8 cellular contexts compared by ENCODE assay signal in the genomic region with DNA sequence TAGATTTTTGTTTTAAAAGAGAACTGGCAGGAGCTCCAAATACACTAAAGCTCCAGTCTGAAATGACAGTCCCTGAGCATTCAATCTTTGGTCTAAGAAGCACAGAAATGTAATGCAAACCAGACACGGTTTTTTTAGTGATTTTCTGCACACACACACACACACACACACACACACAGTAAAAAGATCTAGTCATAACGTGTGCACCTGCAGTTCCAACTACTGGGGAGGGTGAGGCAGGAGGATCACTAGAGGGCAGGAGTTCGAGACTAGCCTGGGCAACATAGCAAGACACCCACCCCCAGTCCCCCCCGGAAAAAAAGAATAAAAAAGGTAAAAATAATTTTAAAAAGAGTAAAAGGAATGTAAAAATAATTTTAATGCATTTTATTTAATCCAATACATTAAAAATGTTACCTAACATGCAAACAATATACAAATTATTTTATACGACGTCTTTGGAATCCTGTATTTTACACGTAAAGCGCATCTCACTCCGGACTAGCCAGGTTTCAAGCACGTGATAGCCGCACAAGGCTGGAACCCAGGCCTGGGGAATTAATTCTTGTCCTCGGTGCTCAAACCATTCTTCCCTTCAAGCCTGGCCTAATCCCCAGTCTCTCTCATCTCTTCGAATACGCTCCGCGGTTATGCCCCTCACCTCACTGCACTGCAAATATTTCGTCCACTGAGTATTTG. TPM values are rescaled to one million over a fixed set of nuclear protein-coding genes. Genes with fewer than 3 reads are reported as not detected.
DNase-seq lines count a peak whose midpoint lies in the region; ATAC-seq and TF ChIP-seq lines count a peak whose summit lies in the region.

No MANE protein-coding gene starts in this region.

- ATAC-seq in GM21360 (IDR thresholded peaks at IDR 0.05; ENCODE audit: unreplicated experiment): no peak

- no peaks in the 10 kb centered on the region for H3K36me3 ChIP-seq in tibial artery

- peak overlapping the region; percentile 99 for H3K4me3 Mint-ChIP-seq in activated naive CD4-positive, alpha-beta T cell treated with anti-CD3 and anti-CD28 coated beads, Interleukin-2, amount 10 ng/mL, durations not matched to agents 7 days and 5 days
- peak overlapping the region; percentile 100 for H3K4me3 Mint-ChIP-seq in activated naive CD8-positive, alpha-beta T cell treated with anti-CD3 and anti-CD28 coated beads for 36 hours

- peaks cover 3% of the 10 kb centered on the region for H3K9me3 Mint-ChIP-seq in activated naive CD4-positive, alpha-beta T cell treated with anti-CD3 and anti-CD28 coated beads, Interleukin-2, amount 10 ng/mL, durations not matched to agents 7 days and 5 days
- H3K9me3 Mint-ChIP-seq in activated naive CD8-positive, alpha-beta T cell treated with anti-CD3 and anti-CD28 coated beads for 36 hours: peaks cover 1% of the 10 kb centered on the region

- H3K27ac Mint-ChIP-seq in activated naive CD4-positive, alpha-beta T cell treated with anti-CD3 and anti-CD28 coated beads, Interleukin-2, amount 10 ng/mL, durations not matched to agents 7 days and 5 days: peak overlapping the region; percentile 98
- peak overlapping the region; percentile 100 for H3K27ac Mint-ChIP-seq in activated naive CD8-positive, alpha-beta T cell treated with anti-CD3 and anti-CD28 coated beads for 36 hours

- peaks cover 18% of the 10 kb centered on the region for H3K36me3 Mint-ChIP-seq in activated naive CD4-positive, alpha-beta T cell treated with anti-CD3 and anti-CD28 coated beads, Interleukin-2, amount 10 ng/mL, durations not matched to agents 7 days and 5 days
- H3K36me3 Mint-ChIP-seq in activated naive CD8-positive, alpha-beta T cell treated with anti-CD3 and anti-CD28 coated beads for 36 hours: peaks cover 44% of the 10 kb centered on the region

- peaks cover 58% of the 10 kb centered on the region for H3K4me1 Mint-ChIP-seq in activated naive CD4-positive, alpha-beta T cell treated with anti-CD3 and anti-CD28 coated beads, Interleukin-2, amount 10 ng/mL, durations not matched to agents 7 days and 5 days
- peaks cover 50% of the 10 kb centered on the region for H3K4me1 Mint-ChIP-seq in activated naive CD8-positive, alpha-beta T cell treated with anti-CD3 and anti-CD28 coated beads for 36 hours

- CTCF ChIA-PET in activated naive CD4-positive, alpha-beta T cell treated with anti-CD3 and anti-CD28 coated beads, Interleukin-2, amount 10 ng/mL, durations not matched to agents 7 days and 5 days (lab: Charles Lee): interaction anchor here (0.9 to 9.2 kb wide), 4 partner anchors 11 to 199 kb away, joined by 3 to 159 read pairs (median 4); no protein-coding TSS in a partner anchor

- H3K27me3 Mint-ChIP-seq in activated naive CD4-positive, alpha-beta T cell treated with anti-CD3 and anti-CD28 coated beads, Interleukin-2, amount 10 ng/mL, durations not matched to agents 7 days and 5 days: no peaks in the 10 kb centered on the region
- H3K27me3 Mint-ChIP-seq in activated naive CD8-positive, alpha-beta T cell treated with anti-CD3 and anti-CD28 coated beads for 36 hours: no peaks in the 10 kb centered on the region

- H3K9me3 ChIP-seq in tibial artery: no peaks in the 10 kb centered on the region

- peaks cover 0 to 38% (median 23%) of the 10 kb centered on the region in 4 donors for H3K4me1 ChIP-seq in tibial artery

- DNase-seq in activated naive CD4-positive, alpha-beta T cell treated with anti-CD3 and anti-CD28 coated beads, Interleukin-2, amount 10 ng/mL, durations not matched to agents 7 days and 5 days: no peak
- no peak for DNase-seq in activated naive CD4-positive, alpha-beta T cell (lab: John Stamatoyannopoulos, UW)
- no peak for DNase-seq in activated naive CD8-positive, alpha-beta T cell treated with anti-CD3 and anti-CD28 coated beads for 36 hours
- DNase-seq in tibial artery (no peak), epidermal melanocyte (ENCODE audit: insufficient read length, low spot score) (no peak), GDM1 (lab: John Stamatoyannopoulos, UW) (no peak)

- TF ChIP-seq CTCF in tibial artery (IDR thresholded peaks at IDR 0.05): no peak

- H3K27me3 ChIP-seq in layer of hippocampus (ENCODE audit: control insufficient read depth, insufficient read depth, low read length) (no peaks in the 10 kb centered on the region), tibial artery (no peaks in the 10 kb centered on the region)

- intact Hi-C loops in tibial artery (cut with DNase I; ENCODE audit: low total_unique reads): no loop called here

- peak overlapping the region; percentile 91 for H3K27ac ChIP-seq in layer of hippocampus (ENCODE audit: low read depth, low read length)
- H3K27ac ChIP-seq in tibial artery: peak overlapping the region; percentile 97

- H3K4me3 ChIP-seq in tibial artery: peak overlapping the region; percentile 81 to 91

RNA-seq across cellular contexts. Expression of gene TBC1D22A, which starts 0.8 kb away (rescaled TPM):
- total RNA-seq in activated naive CD8-positive, alpha-beta T cell treated with anti-CD3 and anti-CD28 coated beads for 36 hours: 10 to 100 TPM; 42.1 to 42.4 TPM

RNA-seq across cellular contexts. Expression of gene CERK, which starts 23.6 kb away (rescaled TPM):
- total RNA-seq in activated naive CD8-positive, alpha-beta T cell treated with anti-CD3 and anti-CD28 coated beads for 36 hours: 10 to 100 TPM; 38.1 to 41.3 TPM
